ENCODE assay signal across 27 cellular contexts in genomic region chr21:15627823-15628222, GRCh38.
"Had no signal": no experiment of that assay in that cellular context is flagged by ENCODE, and none has a peak within 500 bp of the region (broad histone marks: within the 10 kb centered on the region; RNA-seq: fewer than 3 reads in every experiment).

No MANE protein-coding gene starts in this region.

- H3K36me3 ChIP-seq: ascending aorta, Peyer's patch, SJSA1, WERI-Rb-1 had no signal

- FAIRE-seq: bronchial epithelial cell had no signal

- H3K4me1 Mint-ChIP-seq: activated naive CD4-positive, alpha-beta T cell treated with anti-CD3 and anti-CD28 coated beads, Interleukin-2, amount 50 U/mL, for 24 hours had no signal

- H3K36me3 Mint-ChIP-seq: activated naive CD4-positive, alpha-beta T cell treated with anti-CD3 and anti-CD28 coated beads, Interleukin-2, amount 50 U/mL, for 24 hours had no signal

- DNase-seq: activated CD4-positive, alpha-beta T cell treated with anti-CD3 and anti-CD28 coated beads for 4 hours; activated CD8-positive, alpha-beta memory T cell treated with anti-CD3 and anti-CD28 coated beads, Interleukin-2, amount 50 U/mL, for 4 hours; activated CD8-positive, alpha-beta T cell treated with anti-CD3 and anti-CD28 coated beads for 36 hours; activated naive CD4-positive, alpha-beta T cell; amniotic stem cell; body of pancreas; central memory CD4-positive, alpha-beta T cell; IMR-90; Kasumi-1; KBM-7; NCI-H1105 treated with DMSO at 0.1 percent for 48 hours; NCI-H1694; NCI-H2029; NCI-H2107; NCI-H2171 treated with DMSO at 0.1 percent for 48 hours; NCI-H226; NCI-H526; Peyer's patch; Right ventricle myocardium superior; T-helper 2 cell; WERI-Rb-1 had no signal

- H3K27ac Mint-ChIP-seq: activated CD8-positive, alpha-beta T cell treated with anti-CD3 and anti-CD28 coated beads for 36 hours; activated naive CD4-positive, alpha-beta T cell treated with anti-CD3 and anti-CD28 coated beads, Interleukin-2, amount 50 U/mL, for 24 hours had no signal

- H3K9me3 ChIP-seq: ascending aorta, body of pancreas, Peyer's patch, SJSA1 had no signal

- H3K4me3 ChIP-seq: ascending aorta, body of pancreas, Peyer's patch, SJSA1 had no signal

- H3K4me3 Mint-ChIP-seq: activated CD8-positive, alpha-beta T cell treated with anti-CD3 and anti-CD28 coated beads for 36 hours; activated naive CD4-positive, alpha-beta T cell treated with anti-CD3 and anti-CD28 coated beads, Interleukin-2, amount 50 U/mL, for 24 hours had no signal

- H3K9me3 Mint-ChIP-seq: activated CD8-positive, alpha-beta T cell treated with anti-CD3 and anti-CD28 coated beads for 36 hours; activated naive CD4-positive, alpha-beta T cell treated with anti-CD3 and anti-CD28 coated beads, Interleukin-2, amount 50 U/mL, for 24 hours had no signal

- H3K27me3 ChIP-seq: ascending aorta, body of pancreas, Peyer's patch, SJSA1 had no signal

- H3K4me1 ChIP-seq: ascending aorta, body of pancreas, Peyer's patch, SJSA1 had no signal

- H3K27ac ChIP-seq: ascending aorta, body of pancreas, Peyer's patch, RWPE1, SJSA1, WERI-Rb-1 had no signal

- ATAC-seq: activated CD4-positive, CD25-positive, alpha-beta regulatory T cell treated with anti-CD3 and anti-CD28 coated beads, Interleukin-2, amount 50 U/mL, for 24 hours; activated CD8-positive, alpha-beta T cell treated with anti-CD3 and anti-CD28 coated beads for 36 hours; body of pancreas had no signal
